Comparison of ENCODE assay signal across 8 cellular contexts in genomic region chr17:68600881-68601564, GRCh38. TPM values are rescaled to one million over a fixed set of nuclear protein-coding genes. Genes with fewer than 3 reads are reported as not detected.
DNase-seq lines count a peak whose midpoint lies in the region; ATAC-seq, FAIRE-seq and TF ChIP-seq lines count a peak whose summit lies in the region.

Gene FAM20A, minus strand, starts transcription at chr17:68601367. Its CDS starts 701 bp downstream, at chr17:68600666.

- H3K36me3 ChIP-seq in Peyer's patch (no peaks in the 10 kb centered on the region), endodermal cell (ENCODE audit: control insufficient read depth, insufficient read depth, low read length) (peaks cover 24% of the 10 kb centered on the region), mucosa of descending colon (ENCODE audit: low read depth) (no peaks in the 10 kb centered on the region), upper lobe of right lung (no peaks in the 10 kb centered on the region)

- H3K27ac ChIP-seq in Peyer's patch (peak within 1 kb of the TSS; percentile 17 to 63 (median 59)), endodermal cell (ENCODE audit: low read depth, low read length) (no peak within 1 kb of the TSS), upper lobe of right lung (peak within 1 kb of the TSS; percentile 90)

- no peaks in the 10 kb centered on the region for H3K9me3 Mint-ChIP-seq in endodermal cell

- H3K36me3 Mint-ChIP-seq in endodermal cell (ENCODE audit: low read depth) = peaks cover 25% of the 10 kb centered on the region

- no peaks in the 10 kb centered on the region for H3K9me3 ChIP-seq in Peyer's patch
- peaks cover 11% of the 10 kb centered on the region for H3K9me3 ChIP-seq in endodermal cell (ENCODE audit: control insufficient read depth, low read length)
- H3K9me3 ChIP-seq in mucosa of descending colon = no peaks in the 10 kb centered on the region
- H3K9me3 ChIP-seq in upper lobe of right lung = no peaks in the 10 kb centered on the region

- 1 to 4% methylated on average over 8 to 77 of the region's 77 CpGs for WGBS in endodermal cell (ENCODE audit: insufficient coverage in 1 of 2, insufficient read length in 1 of 2), 2 experiments

- H3K27me3 Mint-ChIP-seq in endodermal cell (ENCODE audit: insufficient read depth) = peaks cover 34% of the 10 kb centered on the region

- ATAC-seq in mucosa of descending colon (peak; percentile 34), upper lobe of right lung (peak; percentile 74), HG02571 (IDR thresholded peaks at IDR 0.05; ENCODE audit: unreplicated experiment) (no peak), GM21737 (IDR thresholded peaks at IDR 0.05; ENCODE audit: unreplicated experiment) (no peak)

- DNase-seq in GM03348 (ENCODE audit: low spot score) (peak; percentile 62), Peyer's patch (peak in 1 of 3 donors; percentile 54), endodermal cell (peak; percentile 90), mucosa of descending colon (peak; percentile 18 to 60 (median 40)), upper lobe of right lung (peak; percentile 91), HTR-8/SVneo (ENCODE audit: insufficient read length, low spot score) (no peak)

- H3K4me3 Mint-ChIP-seq in endodermal cell = peak within 1 kb of the TSS; percentile 92

- H3K4me1 Mint-ChIP-seq in endodermal cell = peaks cover 42% of the 10 kb centered on the region

- peak within 1 kb of the TSS; percentile 73 for H3K9ac ChIP-seq in endodermal cell (ENCODE audit: extremely low read depth, low read length, poor library complexity, severe bottlenecking)

- no peak within 1 kb of the TSS for H3K27ac Mint-ChIP-seq in endodermal cell

- peaks cover 0 to 18% (median 5%) of the 10 kb centered on the region in 4 donors for H3K4me1 ChIP-seq in Peyer's patch
- peaks cover 5% of the 10 kb centered on the region for H3K4me1 ChIP-seq in endodermal cell (ENCODE audit: control insufficient read depth, insufficient read depth, low read length)
- peaks cover 17% of the 10 kb centered on the region for H3K4me1 ChIP-seq in mucosa of descending colon (ENCODE audit: low read depth)
- H3K4me1 ChIP-seq in upper lobe of right lung = peaks cover 30% of the 10 kb centered on the region

- peak within 1 kb of the TSS; percentile 37 to 52 (median 42) for H3K4me3 ChIP-seq in Peyer's patch
- H3K4me3 ChIP-seq in endodermal cell (ENCODE audit: low read length) = peak within 1 kb of the TSS; percentile 89
- no peak within 1 kb of the TSS for H3K4me3 ChIP-seq in mucosa of descending colon
- H3K4me3 ChIP-seq in upper lobe of right lung = peak within 1 kb of the TSS; percentile 64

- intact Hi-C loops in mucosa of descending colon (cut with DNase I, micrococcal nuclease) = no loop called here
- intact Hi-C loops in upper lobe of right lung (cut with DNase I) = no loop called here

- H3K27me3 ChIP-seq in Peyer's patch (peaks cover 0 to 19% of the 10 kb centered on the region in 2 donors), endodermal cell (ENCODE audit: control insufficient read depth, insufficient read depth, low read length, poor library complexity, severe bottlenecking) (peaks cover 5% of the 10 kb centered on the region), upper lobe of right lung (no peaks in the 10 kb centered on the region)

- TF ChIP-seq POLR2A in Peyer's patch (IDR thresholded peaks at IDR 0.05) = no peak

- TF ChIP-seq CTCF in Peyer's patch (IDR thresholded peaks at IDR 0.05) (no peak), endodermal cell (conservative IDR thresholded peaks at IDR 0.05) (no peak), mucosa of descending colon (IDR thresholded peaks at IDR 0.05) (no peak), upper lobe of right lung (IDR thresholded peaks at IDR 0.05) (no peak)

- no peak for FAIRE-seq in HTR-8/SVneo (lab: Jason Lieb, UNC)

RNA-seq across cellular contexts. Expression of gene FAM20A, which starts in this region (rescaled TPM):
- total RNA-seq in Peyer's patch = 1 to 10 TPM in 3 of 4 donors, not detected in 1; 2.4 to 3.5 (median 2.5) TPM
- 10 to 100 TPM; 58.7 to 74.3 TPM for total RNA-seq in endodermal cell
- 18.7 TPM for polyA plus RNA-seq in endodermal cell (2013, experiment 1 of 2)
- 24.6 TPM for polyA plus RNA-seq in endodermal cell (2013, experiment 2 of 2)
- 1 to 10 TPM; 1.9 to 6.1 (median 5.8) TPM for total RNA-seq in mucosa of descending colon
- 43.3 TPM for total RNA-seq in upper lobe of right lung

Comparison
In these comparisons a context has a peak if more than half of its experiments do, and no peak if none do; other contexts are left out.
1. ATAC-seq: peak in mucosa of descending colon (single experiment) and upper lobe of right lung (single experiment); none in HG02571 (single experiment) and GM21737 (single experiment).